ENCODE assay signal across 8 cellular contexts in the genomic region with DNA sequence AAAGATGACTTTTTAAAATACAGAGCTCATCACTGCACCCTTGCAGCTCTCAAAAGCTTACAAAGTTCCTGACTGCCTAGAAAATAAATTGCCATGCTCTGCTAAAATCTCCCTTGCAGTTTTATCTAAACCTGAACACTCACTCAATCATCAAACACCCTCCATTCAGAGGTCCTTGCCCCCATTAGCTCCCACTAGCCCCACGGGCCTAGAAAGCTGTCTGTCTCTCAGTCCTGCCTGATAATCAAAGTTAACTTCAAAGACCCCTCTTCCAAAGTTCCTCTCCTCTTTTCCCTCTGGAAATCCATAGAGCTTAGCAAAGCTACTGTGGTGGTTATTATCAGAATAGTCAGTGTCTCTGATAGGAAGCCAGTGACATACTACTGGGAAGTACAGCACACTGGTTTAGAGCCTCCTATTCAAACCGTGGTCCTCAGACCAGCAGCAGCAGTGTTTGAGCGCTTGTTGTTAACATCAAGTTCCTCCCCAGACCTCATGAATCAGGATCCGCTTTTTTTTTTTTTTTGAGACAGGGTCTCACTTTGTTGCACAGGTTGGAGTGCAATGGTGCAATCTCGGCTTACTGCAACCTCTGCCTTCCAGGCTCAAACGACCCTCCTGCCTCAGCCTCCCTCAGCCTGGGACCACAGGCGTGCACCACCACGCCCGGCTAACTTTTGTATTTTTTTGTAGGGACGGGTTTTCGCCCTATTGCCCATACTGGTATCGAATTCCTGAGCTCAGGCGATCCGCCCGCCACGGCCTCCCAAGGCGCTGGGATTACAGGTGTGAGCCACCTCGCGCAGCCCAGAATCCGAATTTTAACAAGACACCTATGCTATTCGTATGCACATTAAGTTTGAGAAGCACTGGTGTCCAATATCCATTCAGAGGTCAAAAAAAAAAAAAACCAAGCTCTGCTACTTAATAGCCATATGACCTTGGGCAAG. TPM values are rescaled to one million over a fixed set of nuclear protein-coding genes. Genes with fewer than 3 reads are reported as not detected.
DNase-seq lines count a peak whose midpoint lies in the region; ATAC-seq, FAIRE-seq and TF ChIP-seq lines count a peak whose summit lies in the region.

No MANE protein-coding gene starts in this region.

- WGBS in pancreas, 2 donors: 15 to 23% methylated on average over 21 of the region's 21 CpGs

- H3K79me2 ChIP-seq in DOHH2 (ENCODE audit: control insufficient read depth, low read length): peaks cover 64% of the 10 kb centered on the region
- peaks cover 38% of the 10 kb centered on the region for H3K79me2 ChIP-seq in OCI-LY7 (ENCODE audit: insufficient read depth, low read depth, low read length)
- peaks cover 56% of the 10 kb centered on the region for H3K79me2 ChIP-seq in endothelial cell of umbilical vein (ENCODE audit: control insufficient read depth, insufficient read depth, low read length)

- FAIRE-seq in endothelial cell of umbilical vein (lab: Jason Lieb, UNC): no peak
- FAIRE-seq in pancreas (lab: Jason Lieb, UNC): no peak

- H3K4me3 ChIP-seq in DOHH2 (ENCODE audit: low read length): peak overlapping the region; percentile 95
- H3K4me3 ChIP-seq in OCI-LY7 (ENCODE audit: low read depth, low read length, poor library complexity, severe bottlenecking): peak overlapping the region; percentile 83
- H3K4me3 ChIP-seq in endothelial cell of umbilical vein (replicated peaks in 1 of 3; ENCODE audit: insufficient read depth in 1 of 3, low read depth in 1 of 3, low read length in 3 of 3): peak overlapping the region; percentile 83 to 97 (median 94)
- H3K4me3 ChIP-seq in pancreas: peak overlapping the region; percentile 87 to 97 (median 94)

- ATAC-seq in pancreas (peak in 1 of 4 donors; percentile 2), HG03439 (IDR thresholded peaks at IDR 0.05; ENCODE audit: unreplicated experiment) (no peak)

- no peak for TF ChIP-seq POLR2A in endothelial cell of umbilical vein (IDR thresholded peaks at IDR 0.05; ENCODE audit: low read depth, low read length)

- H4K20me1 ChIP-seq in DOHH2 (ENCODE audit: control insufficient read depth, insufficient read depth, low read depth, low read length): 0 out of 2 replicates have a peak, but pooled peaks cover 5% of the 10 kb centered on the region
- no peaks in the 10 kb centered on the region for H4K20me1 ChIP-seq in OCI-LY7 (ENCODE audit: insufficient read depth, low read length)
- no peaks in the 10 kb centered on the region for H4K20me1 ChIP-seq in endothelial cell of umbilical vein (replicated peaks; ENCODE audit: control insufficient read depth, extremely low read depth, insufficient read depth, low read length)

- peak overlapping the region; percentile 81 for H3K9ac ChIP-seq in endothelial cell of umbilical vein (replicated peaks; ENCODE audit: extremely low read depth, insufficient read depth, low read length)

- TF ChIP-seq CTCF in DOHH2 (IDR thresholded peaks at IDR 0.05; ENCODE audit: low read depth, low read length, poor library complexity, severe bottlenecking) (no peak), OCI-LY7 (conservative IDR thresholded peaks at IDR 0.05; ENCODE audit: low read length) (no peak), endothelial cell of umbilical vein (IDR thresholded peaks at IDR 0.05; ENCODE audit: extremely low read depth in 1 of 2, insufficient read depth in 1 of 2, low read depth in 1 of 2, low read length in 2 of 2) (no peak), pancreas (IDR thresholded peaks at IDR 0.05) (no peak)

- H3K4me2 ChIP-seq in DOHH2 (ENCODE audit: low read length): peak overlapping the region; percentile 88
- H3K4me2 ChIP-seq in OCI-LY7 (ENCODE audit: low read length): peak overlapping the region; percentile 78
- H3K4me2 ChIP-seq in endothelial cell of umbilical vein (ENCODE audit: insufficient read depth, low read length): peak overlapping the region; percentile 94

- H3K27me3 ChIP-seq in DOHH2 (ENCODE audit: control insufficient read depth, low read length): no peaks in the 10 kb centered on the region
- no peaks in the 10 kb centered on the region for H3K27me3 ChIP-seq in endothelial cell of umbilical vein (ENCODE audit: control insufficient read depth in 2 of 2, insufficient read depth in 2 of 2, low read length in 2 of 2)
- H3K27me3 ChIP-seq in pancreas: no peaks in the 10 kb centered on the region

- peak overlapping the region; percentile 74; the same call in 1 of the 2 replicates for H2AFZ ChIP-seq in OCI-LY7 (ENCODE audit: low read length)
- peak overlapping the region; percentile 96 for H2AFZ ChIP-seq in endothelial cell of umbilical vein (ENCODE audit: low read depth, low read length)

- H3K27ac ChIP-seq in DOHH2 (ENCODE audit: low read depth, low read length): no peak overlapping the region
- no peak overlapping the region for H3K27ac ChIP-seq in OCI-LY7 (ENCODE audit: low read depth, low read length, poor library complexity, severe bottlenecking)
- H3K27ac ChIP-seq in endothelial cell of umbilical vein (ENCODE audit: insufficient read depth, low read depth, low read length): peak overlapping the region; percentile 80
- no peak overlapping the region for H3K27ac ChIP-seq in pancreas

- H3K4me1 ChIP-seq in DOHH2 (ENCODE audit: control insufficient read depth, low read length): peaks cover 38% of the 10 kb centered on the region
- peaks cover 10% of the 10 kb centered on the region for H3K4me1 ChIP-seq in OCI-LY7 (ENCODE audit: insufficient read depth, low read length, poor library complexity, severe bottlenecking)
- H3K4me1 ChIP-seq in endothelial cell of umbilical vein (ENCODE audit: control insufficient read depth, extremely low read depth, insufficient read depth, low read length): peaks cover 18% of the 10 kb centered on the region
- peaks cover 8 to 27% (median 13%) of the 10 kb centered on the region in 3 donors for H3K4me1 ChIP-seq in pancreas

- H3K9me3 ChIP-seq in DOHH2 (ENCODE audit: control insufficient read depth, insufficient read depth, low read length): 0 out of 2 replicates have a peak, but pooled peaks cover 2% of the 10 kb centered on the region
- H3K9me3 ChIP-seq in OCI-LY7 (ENCODE audit: low read length): no peaks in the 10 kb centered on the region
- no peaks in the 10 kb centered on the region for H3K9me3 ChIP-seq in endothelial cell of umbilical vein (replicated peaks; ENCODE audit: control insufficient read depth, insufficient read depth, low read length)
- H3K9me3 ChIP-seq in pancreas: no peaks in the 10 kb centered on the region

- no peaks in the 10 kb centered on the region for H3F3A ChIP-seq in DOHH2 (ENCODE audit: control insufficient read depth, insufficient read depth)

- dilution Hi-C loops in endothelial cell of umbilical vein (cut with MboI; ENCODE audit: extremely low pct_ligation_motif_present, low sequenced_read_pairs): no loop called here

- no TSS peak for BruUV-seq in OCI-LY7 (replicated peaks; lab: Mats Ljungman, UMichigan)
- no TSS peak for BruUV-seq in endothelial cell of umbilical vein (replicated peaks; lab: Mats Ljungman, UMichigan)

- H3K9me2 ChIP-seq in DOHH2 (replicated peaks; ENCODE audit: control insufficient read depth, low read length): no peaks in the 10 kb centered on the region
- no peaks in the 10 kb centered on the region for H3K9me2 ChIP-seq in OCI-LY7 (ENCODE audit: insufficient read depth, low read length)

- POLR2A ChIA-PET in OCI-LY7 (lab: Charles Lee) (interaction anchor here (0.6 to 1.5 kb wide), 2 partner anchors 61 to 173 kb away, joined by 4 to 5 read pairs; a partner anchor contains a TSS), endothelial cell of umbilical vein (lab: Charles Lee) (interaction anchor here (0.6 to 1.0 kb wide), 3 partner anchors 74 to 349 kb away, joined by 3 read pairs; a partner anchor contains a TSS)

- intact Hi-C loops in OCI-LY7 (cut with micrococcal nuclease; ENCODE audit: unreplicated experiment) (no loop called here), endothelial cell of umbilical vein (cut with micrococcal nuclease) (loop anchor here (1.0 to 5.0 kb wide), 4 partner anchors 61 to 484 kb away; a partner anchor contains a TSS), pancreas (cut with DNase I) (no loop called here)

- CTCF ChIA-PET in OCI-LY7 (lab: Charles Lee; ENCODE audit: unreplicated experiment): interaction anchor here (1.0 kb wide), 1 partner anchor 83 kb away, joined by 3 read pairs; no protein-coding TSS in a partner anchor
- CTCF ChIA-PET in endothelial cell of umbilical vein (lab: Charles Lee): interaction anchor here (1.0 to 3.3 kb wide), 6 partner anchors 9 to 486 kb away, joined by 3 to 12 read pairs (median 4); a partner anchor contains a TSS

- H3K9me1 ChIP-seq in endothelial cell of umbilical vein (replicated peaks; ENCODE audit: control insufficient read depth, extremely low read depth, insufficient read depth, low read length): no peaks in the 10 kb centered on the region

- H3K36me3 ChIP-seq in DOHH2 (ENCODE audit: control insufficient read depth, low read length) (peaks cover 16% of the 10 kb centered on the region), OCI-LY7 (ENCODE audit: insufficient read depth, low read length) (0 out of 2 replicates have a peak, but pooled peaks cover 5% of the 10 kb centered on the region), endothelial cell of umbilical vein (ENCODE audit: control insufficient read depth in 2 of 2, extremely low read depth in 1 of 2, insufficient read depth in 2 of 2, low read length in 2 of 2) (peaks cover 0 to 3% of the 10 kb centered on the region in 2 experiments), pancreas (no peaks in the 10 kb centered on the region)

- DNase-seq in OCI-LY7 (ENCODE audit: low spot score) (peak; percentile 8), endothelial cell of umbilical vein (ENCODE audit: low read depth, low spot score) (no peak), pancreas (no peak), NCI-H1417 treated with DMSO at 0.1 percent for 48 hours (lab: John Stamatoyannopoulos, UW) (no peak)
- DNase-seq in NK-92 treated with Interleukin-12 subunit alpha and Interleukin-12 subunit beta, amount 100 ng/mL, for 24 hours (lab: John Stamatoyannopoulos, UW): no peak
- DNase-seq in effector CD8-positive, alpha-beta T cell (lab: John Stamatoyannopoulos, UW): no peak

RNA-seq across cellular contexts. Expression of a gene that starts 1.2 kb away (rescaled TPM):
- total RNA-seq in OCI-LY7 (2014; rRNA removed; shearing (Covaris generic)): 21.6 and 53.3 TPM in 2 replicates
- 95.7 and 106 TPM in 2 replicates for total RNA-seq in OCI-LY7 (2022)
- 226 and 236 TPM in 2 replicates for total RNA-seq in endothelial cell of umbilical vein
- 318 and 375 TPM in 2 replicates for polyA plus RNA-seq in endothelial cell of umbilical vein
- 169 and 199 TPM in 2 replicates for polyA plus RNA-seq in endothelial cell of umbilical vein (2011; cell fraction: cytosol; rRNA removed)
- 42.3 and 49.2 TPM in 2 replicates for polyA plus RNA-seq in endothelial cell of umbilical vein (2011; cell fraction: nucleus; rRNA removed)
- polyA plus RNA-seq in endothelial cell of umbilical vein (2012): 312 and 360 TPM in 2 replicates
- polyA minus RNA-seq in endothelial cell of umbilical vein: 37.0 and 38.1 TPM in 2 replicates
- polyA minus RNA-seq in endothelial cell of umbilical vein (2011; cell fraction: cytosol; rRNA and poly(A)+ RNA removed): 82.0 TPM
- polyA minus RNA-seq in endothelial cell of umbilical vein (2011; cell fraction: nucleus; rRNA and poly(A)+ RNA removed): 12.7 and 20.0 TPM in 2 replicates
- 10 to 100 TPM; 57.7 to 80.4 (median 73.6) TPM for total RNA-seq in pancreas
- 100 to 1,000 TPM in 1 of 2 donors, 10 to 100 TPM in 1; 42.6 to 114 TPM for polyA plus RNA-seq in pancreas

RNA-seq across cellular contexts. Expression of a gene that starts 14.8 kb away (rescaled TPM):
- total RNA-seq in OCI-LY7 (2014; rRNA removed; shearing (Covaris generic)): not detected in 2 replicates
- not detected in 2 replicates for total RNA-seq in OCI-LY7 (2022)
- total RNA-seq in endothelial cell of umbilical vein: not detected in 2 replicates
- not detected in 2 replicates for polyA plus RNA-seq in endothelial cell of umbilical vein
- not detected in 2 replicates for polyA plus RNA-seq in endothelial cell of umbilical vein (2011; cell fraction: cytosol; rRNA removed)
- polyA plus RNA-seq in endothelial cell of umbilical vein (2011; cell fraction: nucleus; rRNA removed): not detected in 2 replicates
- not detected in 2 replicates for polyA plus RNA-seq in endothelial cell of umbilical vein (2012)
- not detected in 2 replicates for polyA minus RNA-seq in endothelial cell of umbilical vein
- not detected for polyA minus RNA-seq in endothelial cell of umbilical vein (2011; cell fraction: cytosol; rRNA and poly(A)+ RNA removed)
- polyA minus RNA-seq in endothelial cell of umbilical vein (2011; cell fraction: nucleus; rRNA and poly(A)+ RNA removed): not detected in 2 replicates
- 1 to 10 TPM in 2 of 6 donors, not detected in 4; 4.5 to 9.2 TPM for total RNA-seq in pancreas
- polyA plus RNA-seq in pancreas: 1 to 10 TPM in 1 of 2 donors, under 1 TPM in 1; 0.63 to 3.3 TPM

RNA-seq across cellular contexts. Expression of a gene that starts 55.4 kb away (rescaled TPM):
- total RNA-seq in OCI-LY7 (2014; rRNA removed; shearing (Covaris generic)): not detected in 2 replicates
- total RNA-seq in OCI-LY7 (2022): not detected in 2 replicates
- 1.1 and 1.8 TPM in 2 replicates for total RNA-seq in endothelial cell of umbilical vein
- polyA plus RNA-seq in endothelial cell of umbilical vein: 0.57 and 0.64 TPM in 2 replicates
- 0.90 and 0.97 TPM in 2 replicates for polyA plus RNA-seq in endothelial cell of umbilical vein (2011; cell fraction: cytosol; rRNA removed)
- polyA plus RNA-seq in endothelial cell of umbilical vein (2011; cell fraction: nucleus; rRNA removed): 0.30 and 0.31 TPM in 2 replicates
- polyA plus RNA-seq in endothelial cell of umbilical vein (2012): 0.61 and 0.70 TPM in 2 replicates
- 0.46 and 0.47 TPM in 2 replicates for polyA minus RNA-seq in endothelial cell of umbilical vein
- polyA minus RNA-seq in endothelial cell of umbilical vein (2011; cell fraction: cytosol; rRNA and poly(A)+ RNA removed): not detected
- 0.34 TPM in 1 of 2 replicates, not detected in the other for polyA minus RNA-seq in endothelial cell of umbilical vein (2011; cell fraction: nucleus; rRNA and poly(A)+ RNA removed)
- total RNA-seq in pancreas: 10 to 100 TPM; 11.9 to 20.7 (median 13.9) TPM
- polyA plus RNA-seq in pancreas: 1 to 10 TPM; 7.0 to 8.2 TPM
